21 cellular contexts compared by ENCODE assay signal in the genomic region with DNA sequence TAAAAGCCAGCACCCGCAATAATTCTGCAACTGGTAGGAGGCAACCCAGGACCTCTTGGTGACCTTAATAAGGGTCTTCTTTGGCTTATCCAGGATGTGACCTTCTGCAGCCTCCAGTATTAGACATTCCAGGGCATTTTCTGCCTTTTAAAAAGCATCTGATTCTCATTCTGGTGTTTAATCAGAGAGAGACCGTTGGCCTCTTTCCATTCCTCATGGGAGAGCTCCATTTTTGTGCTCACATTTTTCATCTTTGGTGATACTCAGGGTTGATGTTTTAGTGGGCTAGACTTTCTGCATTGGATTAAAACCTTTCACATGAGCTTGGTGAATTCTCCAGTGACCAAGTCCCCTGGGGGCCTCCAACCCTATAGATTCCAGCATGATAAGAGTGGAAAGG.
"Had no signal": no experiment of that assay in that cellular context is flagged by ENCODE, and none has a peak within 500 bp of the region (broad histone marks: within the 10 kb centered on the region; RNA-seq: fewer than 3 reads in every experiment).

No MANE protein-coding gene starts in this region.

- H3K27me3 Mint-ChIP-seq: activated CD8-positive, alpha-beta memory T cell treated with anti-CD3 and anti-CD28 coated beads, Interleukin-2, amount 10 ng/mL, durations not matched to agents 7 days and 5 days; activated naive CD8-positive, alpha-beta T cell; activated T-cell treated with anti-CD3 and anti-CD28 coated beads, Interleukin-2, amount 50 U/mL, for 24 hours had no signal

- H3K9me3 Mint-ChIP-seq: activated T-cell treated with anti-CD3 and anti-CD28 coated beads, Interleukin-2, amount 50 U/mL, for 24 hours; activated T-helper 1 cell treated with anti-CD3 and anti-CD28 coated beads, Interleukin-12 subunit alpha, Interleukin-12 subunit beta, Interleukin-2, Interleukin-4 antibody, amounts not matched to agents 30 ng/mL and 10 ng/mL and 1 ng/mL, durations not matched to agents 14 hours and 24 hours and 36 hours; T-helper 1 cell treated with Interleukin-12 subunit alpha and Interleukin-12 subunit beta and Interleukin-4 antibody, amounts not matched to agents 30 μg/mL and 1 μg/mL, for 36 hours had no signal

- DNase-seq: activated CD4-positive, alpha-beta T cell treated with anti-CD3 and anti-CD28 coated beads for 4 hours; activated CD8-positive, alpha-beta memory T cell treated with anti-CD3 and anti-CD28 coated beads, Interleukin-2, amount 10 ng/mL, durations not matched to agents 7 days and 5 days; activated effector memory CD4-positive, alpha-beta T cell treated with Interleukin-2 at 50 U/mL for 16 hours; activated naive CD4-positive, alpha-beta T cell treated with Interleukin-2 at 50 U/mL for 16 hours; activated T-cell treated with anti-CD3 and anti-CD28 coated beads, Interleukin-2, amount 50 U/mL, for 24 hours; brain microvascular endothelial cell; KG1; NCI-H1048; NCI-H146; NCI-H187 treated with DMSO at 0.1 percent for 48 hours; NCI-H2081 treated with DMSO at 0.1 percent for 48 hours; NCI-H446; NCI-H524; SHP77; SW 1271 had no signal

- H3K27me3 ChIP-seq: brain microvascular endothelial cell, cardiac muscle cell, SJSA1 had no signal

- H3K36me3 ChIP-seq: cardiac muscle cell had no signal

- H3K27ac Mint-ChIP-seq: activated CD8-positive, alpha-beta memory T cell treated with anti-CD3 and anti-CD28 coated beads, Interleukin-2, amount 10 ng/mL, durations not matched to agents 7 days and 5 days; activated naive CD8-positive, alpha-beta T cell; activated T-cell treated with anti-CD3 and anti-CD28 coated beads, Interleukin-2, amount 50 U/mL, for 24 hours; T-helper 1 cell treated with Interleukin-12 subunit alpha and Interleukin-12 subunit beta and Interleukin-4 antibody, amounts not matched to agents 30 μg/mL and 1 μg/mL, for 36 hours had no signal

- H3K9me3 ChIP-seq: SJSA1 had no signal

- H3K27ac ChIP-seq: brain microvascular endothelial cell, cardiac muscle cell, SJSA1 had no signal

- H3K4me3 Mint-ChIP-seq: activated CD8-positive, alpha-beta memory T cell treated with anti-CD3 and anti-CD28 coated beads, Interleukin-2, amount 10 ng/mL, durations not matched to agents 7 days and 5 days; activated naive CD8-positive, alpha-beta T cell; activated T-cell treated with anti-CD3 and anti-CD28 coated beads, Interleukin-2, amount 50 U/mL, for 24 hours; activated T-helper 1 cell treated with anti-CD3 and anti-CD28 coated beads, Interleukin-12 subunit alpha, Interleukin-12 subunit beta, Interleukin-2, Interleukin-4 antibody, amounts not matched to agents 30 ng/mL and 10 ng/mL and 1 ng/mL, durations not matched to agents 14 hours and 24 hours and 36 hours; T-helper 1 cell treated with Interleukin-12 subunit alpha and Interleukin-12 subunit beta and Interleukin-4 antibody, amounts not matched to agents 30 μg/mL and 1 μg/mL, for 36 hours had no signal

- FAIRE-seq: RCC 7860 had no signal

- H3K4me3 ChIP-seq: cardiac muscle cell, SJSA1 had no signal
